In the genomic region with DNA sequence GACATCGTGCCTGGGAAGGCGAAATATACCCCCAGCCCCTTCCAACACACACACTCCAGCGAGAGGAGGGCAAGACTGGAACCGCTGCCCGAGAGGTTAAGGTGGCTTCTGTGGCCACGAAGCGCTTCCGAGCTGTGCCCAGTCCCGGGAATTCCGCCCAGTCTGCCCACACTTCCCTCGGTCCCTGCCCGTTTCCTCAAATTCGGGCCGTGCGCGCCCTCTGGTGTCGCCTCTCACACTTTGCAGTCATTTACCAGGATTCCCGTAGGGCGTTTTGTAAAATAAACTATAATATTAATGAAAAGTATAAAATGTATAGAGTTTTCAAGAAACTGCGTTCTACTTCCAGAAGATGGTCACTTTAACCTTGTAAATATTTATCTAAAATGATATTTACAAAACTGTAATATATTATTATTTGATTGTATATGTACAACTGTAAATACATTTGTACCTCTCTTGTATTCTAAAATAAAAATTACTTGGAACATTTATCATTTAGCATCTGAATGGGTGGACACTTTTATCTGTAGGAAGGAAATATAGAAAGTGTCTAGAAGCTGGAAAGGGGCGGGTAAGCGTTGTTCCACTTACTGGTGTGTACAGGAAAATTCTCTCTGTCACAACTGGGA, we compare ENCODE assay signal across 1 cellular context.
TF ChIP-seq lines count a peak whose summit lies in the region.

No MANE protein-coding gene starts in this region.

TF ChIP-seq in IMR-90, 13 proteins besides CTCF, POLR2A, EP300 and RAD21:
- TF ChIP-seq, protein P1, sequence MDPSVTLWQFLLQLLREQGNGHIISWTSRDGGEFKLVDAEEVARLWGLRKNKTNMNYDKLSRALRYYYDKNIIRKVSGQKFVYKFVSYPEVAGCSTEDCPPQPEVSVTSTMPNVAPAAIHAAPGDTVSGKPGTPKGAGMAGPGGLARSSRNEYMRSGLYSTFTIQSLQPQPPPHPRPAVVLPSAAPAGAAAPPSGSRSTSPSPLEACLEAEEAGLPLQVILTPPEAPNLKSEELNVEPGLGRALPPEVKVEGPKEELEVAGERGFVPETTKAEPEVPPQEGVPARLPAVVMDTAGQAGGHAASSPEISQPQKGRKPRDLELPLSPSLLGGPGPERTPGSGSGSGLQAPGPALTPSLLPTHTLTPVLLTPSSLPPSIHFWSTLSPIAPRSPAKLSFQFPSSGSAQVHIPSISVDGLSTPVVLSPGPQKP (IDR thresholded peaks at IDR 0.05; ENCODE audit: borderline replicate concordance, low read depth, low read length), result no peak
- TF ChIP-seq MAZ (IDR thresholded peaks at IDR 0.05; ENCODE audit: borderline replicate concordance, low read depth, low read length) (peak; percentile 33; the same call in 1 of the 2 replicates), BHLHE40 (IDR thresholded peaks at IDR 0.05; ENCODE audit: low read depth, low read length) (no peak), FOS (IDR thresholded peaks at IDR 0.05; ENCODE audit: low read depth, low read length) (no peak), SMC3 (IDR thresholded peaks at IDR 0.05; ENCODE audit: low read depth, low read length) (peak; percentile 91)
